2 cellular contexts compared by ENCODE assay signal in genomic region chr1:155301342-155301841, GRCh38.
TF ChIP-seq lines count a peak whose summit lies in the region.

Gene PKLR, minus strand, starts transcription at chr1:155301438. Its CDS starts 43 bp downstream, at chr1:155301395.

TF ChIP-seq in H1, 55 proteins besides CTCF, POLR2A, EP300 and RAD21 (continued from another document):
- no peak for TF ChIP-seq YY1 (IDR thresholded peaks at IDR 0.05; ENCODE audit: low read depth, low read length)
- no peak for TF ChIP-seq GABPA (IDR thresholded peaks at IDR 0.05; ENCODE audit: borderline replicate concordance, insufficient read depth, low read length)
- no peak for TF ChIP-seq KDM1A (IDR thresholded peaks at IDR 0.05; ENCODE audit: borderline replicate concordance, low read length)
- no peak for TF ChIP-seq SIRT6 (IDR thresholded peaks at IDR 0.05; ENCODE audit: low read length)

TF ChIP-seq in liver, 16 proteins besides CTCF, POLR2A, EP300 and RAD21 (continued from another document):
- TF ChIP-seq GABPA (IDR thresholded peaks at IDR 0.05 in 1 of 2, conservative IDR thresholded peaks at IDR 0.05 in 1 of 2) (no peak), REST (IDR thresholded peaks at IDR 0.05) (no peak), ATF3 (IDR thresholded peaks at IDR 0.05) (no peak), FOXA1 (IDR thresholded peaks at IDR 0.05) (no peak), YY1 (IDR thresholded peaks at IDR 0.05) (no peak), HNF4A (conservative IDR thresholded peaks at IDR 0.05) (no peak), FOXA2 (IDR thresholded peaks at IDR 0.05) (no peak), EGR1 (IDR thresholded peaks at IDR 0.05; ENCODE audit: low read depth in 2 of 2) (no peak), TAF1 (conservative IDR thresholded peaks at IDR 0.05) (no peak), ZBTB33 (IDR thresholded peaks at IDR 0.05) (no peak), MAX (IDR thresholded peaks at IDR 0.05) (no peak), RXRA (IDR thresholded peaks at IDR 0.05) (no peak)
